In genomic region chr1:21347072-21347581, GRCh38 we compare ENCODE assay signal across 18 cellular contexts. TPM values are rescaled to one million over a fixed set of nuclear protein-coding genes. Genes with fewer than 3 reads are reported as not detected.
DNase-seq lines count a peak whose midpoint lies in the region; ATAC-seq and TF ChIP-seq lines count a peak whose summit lies in the region.
"Had no signal": no experiment of that assay in that cellular context is flagged by ENCODE, and none has a peak within 500 bp of the region (broad histone marks: within the 10 kb centered on the region; RNA-seq: fewer than 3 reads in every experiment).

No MANE protein-coding gene starts in this region.

- CTCF ChIA-PET in OCI-LY7 (lab: Charles Lee; ENCODE audit: unreplicated experiment) = no interaction called here

- peaks cover 36% of the 10 kb centered on the region for H3K4me1 ChIP-seq in OCI-LY7 (ENCODE audit: insufficient read depth, low read length, poor library complexity, severe bottlenecking)
- H3K4me1 ChIP-seq in stomach smooth muscle (ENCODE audit: control insufficient read depth, insufficient read depth, low read length) = peaks cover 38% of the 10 kb centered on the region

- no peaks in the 10 kb centered on the region; the same call in 1 of the 2 replicates for H3K79me2 ChIP-seq in OCI-LY7 (ENCODE audit: insufficient read depth, low read depth, low read length)

- peak overlapping the region; percentile 87; the same call in 1 of the 2 replicates for H2AFZ ChIP-seq in OCI-LY7 (ENCODE audit: low read length)

- no peaks in the 10 kb centered on the region for H3K9me2 ChIP-seq in OCI-LY7 (ENCODE audit: insufficient read depth, low read length)

- H4K20me1 ChIP-seq in OCI-LY7 (ENCODE audit: insufficient read depth, low read length) = 0 out of 2 replicates have a peak, but pooled peaks cover 5% of the 10 kb centered on the region

- TF ChIP-seq CTCF in HFF-Myc (IDR thresholded peaks at IDR 0.05; ENCODE audit: low read depth, low read length, missing control alignments) (no peak), OCI-LY7 (conservative IDR thresholded peaks at IDR 0.05; ENCODE audit: low read length) (no peak)

- ATAC-seq in left lobe of liver (peak; percentile 3), GM21381 (IDR thresholded peaks at IDR 0.05; ENCODE audit: unreplicated experiment) (no peak)

- H3K36me3 ChIP-seq in OCI-LY7 (ENCODE audit: insufficient read depth, low read length) (no peaks in the 10 kb centered on the region), stomach smooth muscle (ENCODE audit: control insufficient read depth in 2 of 2, insufficient read depth in 2 of 2, low read length in 2 of 2) (no peaks in the 10 kb centered on the region)
- H3K36me3 ChIP-seq: BLaER1 had no signal

- BruUV-seq in OCI-LY7 (replicated peaks; lab: Mats Ljungman, UMichigan) = no TSS peak

- no peak overlapping the region for H3K27ac ChIP-seq in OCI-LY7 (ENCODE audit: low read depth, low read length, poor library complexity, severe bottlenecking)
- peak overlapping the region; percentile 69 for H3K27ac ChIP-seq in stomach smooth muscle (ENCODE audit: low read length)
- H3K27ac ChIP-seq: BLaER1 had no signal

- intact Hi-C loops in OCI-LY7 (cut with micrococcal nuclease; ENCODE audit: unreplicated experiment) = no loop called here

- H3K27me3 ChIP-seq in stomach smooth muscle (ENCODE audit: control insufficient read depth in 1 of 2, insufficient read depth in 2 of 2, low read length in 2 of 2) = no peaks in the 10 kb centered on the region

- H3K9me3 ChIP-seq in OCI-LY7 (ENCODE audit: low read length) = no peaks in the 10 kb centered on the region
- H3K9me3 ChIP-seq in stomach smooth muscle (ENCODE audit: control insufficient read depth in 2 of 2, low read length in 2 of 2) = no peaks in the 10 kb centered on the region
- H3K9me3 ChIP-seq: BLaER1 had no signal

- peak overlapping the region; percentile 75 for H3K4me2 ChIP-seq in OCI-LY7 (ENCODE audit: low read length)

- POLR2A ChIA-PET in OCI-LY7 (lab: Charles Lee) = no interaction called here

- peak overlapping the region in 1 of 2 donors; percentile 80 for H3K9ac ChIP-seq in stomach smooth muscle (ENCODE audit: low read length in 2 of 2)

- DNase-seq in HFF-Myc (ENCODE audit: extremely low read depth, low read depth) (no peak), OCI-LY7 (ENCODE audit: low spot score) (no peak), left lobe of liver (ENCODE audit: low spot score) (peak; percentile 58), COLO668 (lab: John Stamatoyannopoulos, UW; ENCODE audit: unreplicated experiment) (no peak), NCI-H1694 treated with DMSO at 0.1 percent for 48 hours (lab: John Stamatoyannopoulos, UW) (no peak)
- DNase-seq: DMS153; HCEC 1CT; MV-4-11; NCI-H1436; NCI-H2081 treated with DMSO at 0.1 percent for 48 hours; NCI-H2227 treated with DMSO at 0.1 percent for 48 hours; NCI-H526; NK-92 treated with Interleukin-12 subunit alpha and Interleukin-12 subunit beta, amount 100 ng/mL, for 24 hours; SHP77 treated with DMSO at 0.1 percent for 48 hours; T-helper 9 cell had no signal

- H3K4me3 ChIP-seq in HFF-Myc (replicated peaks; ENCODE audit: low read depth, low read length) = peak overlapping the region; percentile 71
- peak overlapping the region; percentile 76 for H3K4me3 ChIP-seq in OCI-LY7 (ENCODE audit: low read depth, low read length, poor library complexity, severe bottlenecking)
- peak overlapping the region; percentile 85 to 93 for H3K4me3 ChIP-seq in stomach smooth muscle (ENCODE audit: low read length in 2 of 2)
- H3K4me3 ChIP-seq: BLaER1 had no signal

RNA-seq across cellular contexts. Expression of gene ECE1, which starts 56.9 kb away (rescaled TPM):
- total RNA-seq in OCI-LY7 (2014; rRNA removed; shearing (Covaris generic)) = 13.5 and 20.0 TPM in 2 replicates
- total RNA-seq in OCI-LY7 (2022) (25.3 and 32.8 TPM in 2 replicates), left lobe of liver (58.0 TPM)
